In the genomic region with DNA sequence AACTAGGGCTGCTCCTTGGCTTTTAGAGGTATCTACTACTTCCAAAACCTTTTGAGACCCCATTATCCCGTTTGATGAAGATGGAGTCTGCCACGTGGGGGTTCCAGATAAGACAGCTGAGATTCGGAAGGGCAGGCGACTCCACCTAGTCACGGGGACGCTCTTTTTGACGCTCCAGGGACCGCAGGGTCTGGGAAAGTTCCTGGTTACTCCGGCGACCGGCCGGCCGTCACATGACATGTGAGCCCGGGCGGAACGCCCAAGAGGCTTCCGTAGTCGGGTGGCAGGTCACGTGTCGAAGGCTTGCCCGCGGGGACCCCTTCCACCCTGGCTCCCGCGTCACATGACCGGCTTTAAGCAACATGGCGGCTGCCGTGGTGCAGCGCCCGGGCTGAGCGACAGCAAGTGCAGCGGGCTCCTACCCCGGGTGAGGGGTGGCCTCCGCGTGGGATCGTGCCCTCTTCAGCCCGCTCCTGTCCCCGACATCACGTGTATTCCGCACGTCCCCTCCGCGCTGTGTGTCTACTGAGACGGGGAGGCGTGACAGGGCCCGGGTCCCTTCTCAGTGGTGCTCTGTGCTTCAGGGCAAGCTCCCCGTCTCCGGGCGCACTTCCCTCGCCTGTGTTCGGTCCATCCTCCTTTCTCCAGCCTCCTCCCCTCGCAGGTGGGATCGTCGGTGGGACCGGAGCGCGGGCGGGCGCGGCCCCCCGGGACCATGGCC, we compare ENCODE assay signal across 7 cellular contexts.
DNase-seq lines count a peak whose midpoint lies in the region; ATAC-seq lines count a peak whose summit lies in the region.

A gene with protein sequence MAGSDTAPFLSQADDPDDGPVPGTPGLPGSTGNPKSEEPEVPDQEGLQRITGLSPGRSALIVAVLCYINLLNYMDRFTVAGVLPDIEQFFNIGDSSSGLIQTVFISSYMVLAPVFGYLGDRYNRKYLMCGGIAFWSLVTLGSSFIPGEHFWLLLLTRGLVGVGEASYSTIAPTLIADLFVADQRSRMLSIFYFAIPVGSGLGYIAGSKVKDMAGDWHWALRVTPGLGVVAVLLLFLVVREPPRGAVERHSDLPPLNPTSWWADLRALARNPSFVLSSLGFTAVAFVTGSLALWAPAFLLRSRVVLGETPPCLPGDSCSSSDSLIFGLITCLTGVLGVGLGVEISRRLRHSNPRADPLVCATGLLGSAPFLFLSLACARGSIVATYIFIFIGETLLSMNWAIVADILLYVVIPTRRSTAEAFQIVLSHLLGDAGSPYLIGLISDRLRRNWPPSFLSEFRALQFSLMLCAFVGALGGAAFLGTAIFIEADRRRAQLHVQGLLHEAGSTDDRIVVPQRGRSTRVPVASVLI (plus strand): TSS at position 342 of the 721 bp plus-strand sequence. CDS start 374 bp downstream, at position 716.

- DNase-seq in NCI-H2081 (lab: John Stamatoyannopoulos, UW) (peak; percentile 86 to 90), T1000 (lab: John Stamatoyannopoulos, UW) (peak; percentile 94), astrocyte of the hippocampus (ENCODE audit: low read depth, low spot score) (peak; percentile 99), hippocampal formation (lab: John Stamatoyannopoulos, UW) (peak; percentile 92 to 96), retina (peak; percentile 97)

- ATAC-seq in GM18502 (IDR thresholded peaks at IDR 0.05; ENCODE audit: poor library complexity, unreplicated experiment) (peak; percentile 80), HG02981 (IDR thresholded peaks at IDR 0.05; ENCODE audit: unreplicated experiment) (peak; percentile 85)

Comparison
In these comparisons a context has a peak if more than half of its experiments do, and no peak if none do; other contexts are left out.
1. Peak in every context shown above with its lines: DNase-seq and ATAC-seq.